Comparison of ENCODE assay signal across 9 cellular contexts in genomic region chr11:2987881-2988280, GRCh38. TPM values are rescaled to one million over a fixed set of nuclear protein-coding genes. Genes with fewer than 3 reads are reported as not detected.
DNase-seq lines count a peak whose midpoint lies in the region; ATAC-seq, FAIRE-seq and TF ChIP-seq lines count a peak whose summit lies in the region.
"Had no signal": no experiment of that assay in that cellular context is flagged by ENCODE, and none has a peak within 500 bp of the region (broad histone marks: within the 10 kb centered on the region; RNA-seq: fewer than 3 reads in every experiment).

No MANE protein-coding gene starts in this region.

- H3K27ac ChIP-seq in HepG2 (ENCODE audit: extremely low read length, insufficient read depth, low read length) (no peak overlapping the region), right lobe of liver (peak overlapping the region in 1 of 3 donors; percentile 36), upper lobe of right lung (peak overlapping the region; percentile 25), right atrium auricular region (peak overlapping the region in 1 of 2 donors; percentile 9)

- peak overlapping the region; percentile 88 for H3K4me2 ChIP-seq in HepG2 (ENCODE audit: low read depth, low read length)

- no TSS peak for BruUV-seq in HepG2 (replicated peaks; lab: Mats Ljungman, UMichigan)

- CTCF ChIA-PET in HepG2 (lab: Yijun Ruan, JAX; ENCODE audit: low intra/inter-chr PET ratio, low total read pairs): no interaction called here

- 75% methylated on average over 5 of the region's 5 CpGs for WGBS in HepG2 (ENCODE audit: low lambda C conversion rate)
- 44% methylated on average over 5 of the region's 5 CpGs for WGBS in right lobe of liver (ENCODE audit: insufficient coverage, low coverage, low lambda C conversion rate, missing lambda C conversion rate)

- H4K20me1 ChIP-seq in HepG2 (ENCODE audit: insufficient read depth, low read length): peaks cover 76% of the 10 kb centered on the region

- POLR2A ChIA-PET in HepG2 (lab: Yijun Ruan, JAX): no interaction called here

- TF ChIP-seq EP300 in HepG2 (IDR thresholded peaks at IDR 0.05; ENCODE audit: low read depth in 2 of 2, low read length in 2 of 2): no peak
- no peak for TF ChIP-seq EP300 in HepG2 (CRISPR knock-in tag; IDR thresholded peaks at IDR 0.05; ENCODE audit: borderline replicate concordance)

- TF ChIP-seq CTCF in HepG2 (CRISPR knock-in tag; IDR thresholded peaks at IDR 0.05) (no peak), right lobe of liver (IDR thresholded peaks at IDR 0.05) (no peak), upper lobe of right lung (IDR thresholded peaks at IDR 0.05) (no peak), right atrium auricular region (IDR thresholded peaks at IDR 0.05) (no peak)

- ATAC-seq in HepG2 (no peak), right lobe of liver (no peak), upper lobe of right lung (no peak), HG03521 (IDR thresholded peaks at IDR 0.05; ENCODE audit: unreplicated experiment) (no peak)

- H3K36me3 ChIP-seq in HepG2 (replicated peaks in 1 of 2; ENCODE audit: control insufficient read depth in 1 of 2, insufficient read depth in 2 of 2, low read length in 2 of 2) (peaks cover 5 to 11% of the 10 kb centered on the region in 2 experiments; a peak in 3 of 5 replicates), right lobe of liver (no peaks in the 10 kb centered on the region), mucosa of stomach (ENCODE audit: control insufficient read depth, insufficient read depth, low read length) (no peaks in the 10 kb centered on the region), upper lobe of right lung (no peaks in the 10 kb centered on the region), right atrium auricular region (no peaks in the 10 kb centered on the region)

- no peak overlapping the region for H2AFZ ChIP-seq in HepG2 (ENCODE audit: low read length)

- peaks cover 87% of the 10 kb centered on the region for H3K79me2 ChIP-seq in HepG2 (ENCODE audit: insufficient read depth, low read length)

- TF ChIP-seq RAD21 in HepG2 (CRISPR knock-in tag; IDR thresholded peaks at IDR 0.05): no peak

- no peaks in the 10 kb centered on the region for H3K9me3 ChIP-seq in HepG2 (ENCODE audit: low read length)
- no peaks in the 10 kb centered on the region for H3K9me3 ChIP-seq in right lobe of liver
- H3K9me3 ChIP-seq in mucosa of stomach (ENCODE audit: control insufficient read depth, low read length): no peaks in the 10 kb centered on the region
- H3K9me3 ChIP-seq in upper lobe of right lung: no peaks in the 10 kb centered on the region
- H3K9me3 ChIP-seq in right atrium auricular region: no peaks in the 10 kb centered on the region

- no peak for FAIRE-seq in HepG2 (lab: Jason Lieb, UNC)

- H3K4me3 ChIP-seq in HepG2 (replicated peaks in 1 of 3; ENCODE audit: insufficient read depth in 1 of 3, low read depth in 2 of 3, low read length in 3 of 3) (0 out of 6 replicates have a peak overlapping the region, but pooled peaks of 1 of the 3 experiments have one; percentile 90), right lobe of liver (no peak overlapping the region), mucosa of stomach (ENCODE audit: low read length) (no peak overlapping the region), upper lobe of right lung (peak overlapping the region; percentile 90), right atrium auricular region (no peak overlapping the region)

- no peak for DNase-seq in HepG2 (ENCODE audit: low spot score)
- DNase-seq in right lobe of liver: no peak
- peak; percentile 15 for DNase-seq in astrocyte of the hippocampus (ENCODE audit: low read depth, low spot score)
- no peak for DNase-seq in upper lobe of right lung
- DNase-seq in medulla oblongata (ENCODE audit: extremely low spot score): no peak
- DNase-seq in right atrium auricular region (ENCODE audit: low spot score): no peak
- DNase-seq: NCI-H1417 treated with DMSO at 0.1 percent for 48 hours had no signal

- H3K9ac ChIP-seq in HepG2 (ENCODE audit: insufficient read depth, low read depth, low read length) (no peak overlapping the region), mucosa of stomach (ENCODE audit: low read length) (peak overlapping the region; percentile 25)

- H3K4me1 ChIP-seq in HepG2 (ENCODE audit: insufficient read depth, low read length) (peaks cover 65% of the 10 kb centered on the region), right lobe of liver (peaks cover 0 to 48% (median 22%) of the 10 kb centered on the region in 4 donors), mucosa of stomach (ENCODE audit: control insufficient read depth, insufficient read depth, low read length) (peaks cover 26% of the 10 kb centered on the region), upper lobe of right lung (peaks cover 44% of the 10 kb centered on the region), right atrium auricular region (peaks cover 0 to 48% of the 10 kb centered on the region in 2 donors)

- H3K27me3 ChIP-seq in HepG2 (ENCODE audit: control insufficient read depth in 1 of 2, insufficient read depth in 2 of 2, low read length in 2 of 2) (no peaks in the 10 kb centered on the region; a peak in 2 of 5 replicates), right lobe of liver (no peaks in the 10 kb centered on the region), mucosa of stomach (ENCODE audit: control insufficient read depth, insufficient read depth, low read length) (no peaks in the 10 kb centered on the region), upper lobe of right lung (no peaks in the 10 kb centered on the region), right atrium auricular region (no peaks in the 10 kb centered on the region)

- in situ Hi-C loops in HepG2 (cut with HindIII; ENCODE audit: extremely low pct_ligation_motif_present, low pct_unique_long_range_greater_than_20kb): no loop called here

- intact Hi-C loops in HepG2 (cut with micrococcal nuclease; ENCODE audit: unreplicated experiment): no loop called here
- intact Hi-C loops in right lobe of liver (cut with DNase I): no loop called here
- intact Hi-C loops in upper lobe of right lung (cut with DNase I): no loop called here

- no peak for TF ChIP-seq POLR2A in HepG2 (IDR thresholded peaks at IDR 0.05; ENCODE audit: insufficient read depth in 1 of 2, low read depth in 2 of 2, low read length in 2 of 2)
- no peak for TF ChIP-seq POLR2A in right lobe of liver (IDR thresholded peaks at IDR 0.05)

TF ChIP-seq in HepG2, 621 proteins besides CTCF, POLR2A, EP300 and RAD21 (continues in another document):
- TF ChIP-seq DR1 (CRISPR knock-in tag; IDR thresholded peaks at IDR 0.05) (no peak), ZNF224 (CRISPR knock-in tag; IDR thresholded peaks at IDR 0.05) (no peak)

RNA-seq across cellular contexts. Expression of gene NAP1L4, which starts 4.2 kb away (rescaled TPM):
- total RNA-seq in HepG2 (2016; rRNA removed; fragmentation: Illumina TruSeq; extraction: Trizol): 186 and 213 TPM in 2 replicates
- 229 and 281 TPM in 2 replicates for total RNA-seq in HepG2 (2016; cell fraction: cytosol; rRNA removed; fragmentation: Illumina TruSeq; extraction: Trizol; ENCODE audit: low read depth)
- 181 and 200 TPM in 2 replicates for total RNA-seq in HepG2 (2016; cell fraction: insoluble cytoplasmic fraction; rRNA removed; fragmentation: Illumina TruSeq; extraction: Trizol)
- total RNA-seq in HepG2 (2016; cell fraction: membrane; rRNA removed; fragmentation: Illumina TruSeq; extraction: Trizol): 147 and 170 TPM in 2 replicates
- 186 and 203 TPM in 2 replicates for total RNA-seq in HepG2 (2016; cell fraction: nucleus; rRNA removed; fragmentation: Illumina TruSeq; extraction: Trizol)
- polyA plus RNA-seq in HepG2 (2011; rRNA removed): 64.0 and 71.5 TPM in 2 replicates
- polyA plus RNA-seq in HepG2 (2011; cell fraction: cytosol; rRNA removed): 60.2 and 65.1 TPM in 2 replicates
- polyA plus RNA-seq in HepG2 (2011; cell fraction: nucleus; rRNA removed): 112 TPM in 2 replicates
- polyA plus RNA-seq in HepG2 (2012): 74.7 and 106 TPM in 2 replicates
- polyA plus RNA-seq in HepG2 (2016; cell fraction: cytosol; fragmentation: Illumina TruSeq; extraction: Trizol; ENCODE audit: low read depth): 32.0 and 34.1 TPM in 2 replicates
- polyA plus RNA-seq in HepG2 (2016; cell fraction: insoluble cytoplasmic fraction; fragmentation: Illumina TruSeq; extraction: Trizol; ENCODE audit: low read depth): 187 and 197 TPM in 2 replicates
- polyA plus RNA-seq in HepG2 (2016; cell fraction: membrane; fragmentation: Illumina TruSeq; extraction: Trizol; ENCODE audit: low read depth): 60.2 and 61.8 TPM in 2 replicates
- polyA plus RNA-seq in HepG2 (2016; cell fraction: nucleus; fragmentation: Illumina TruSeq; extraction: Trizol; ENCODE audit: insufficient read depth, low read depth): 171 and 202 TPM in 2 replicates
- polyA minus RNA-seq in HepG2 (2011; rRNA and poly(A)+ RNA removed; ENCODE audit: low replicate concordance): 61.7 and 117 TPM in 2 replicates
- polyA minus RNA-seq in HepG2 (2011; cell fraction: cytosol; rRNA and poly(A)+ RNA removed): 46.9 and 61.0 TPM in 2 replicates
- 150 and 156 TPM in 2 replicates for polyA minus RNA-seq in HepG2 (2011; cell fraction: nucleus; rRNA and poly(A)+ RNA removed)
- 10 to 100 TPM; 37.6 to 76.0 (median 56.9) TPM for total RNA-seq in right lobe of liver
- 92.7 TPM for total RNA-seq in upper lobe of right lung
- 100 to 1,000 TPM in 1 of 2 donors, 10 to 100 TPM in 1; 79.2 to 128 TPM for total RNA-seq in right atrium auricular region

RNA-seq across cellular contexts. Expression of gene PHLDA2, which starts 58.7 kb away (rescaled TPM):
- 0.36 and 0.55 TPM in 2 replicates for total RNA-seq in HepG2 (2016; rRNA removed; fragmentation: Illumina TruSeq; extraction: Trizol)
- 0.40 TPM in 1 of 2 replicates, not detected in the other for total RNA-seq in HepG2 (2016; cell fraction: cytosol; rRNA removed; fragmentation: Illumina TruSeq; extraction: Trizol; ENCODE audit: low read depth)
- total RNA-seq in HepG2 (2016; cell fraction: insoluble cytoplasmic fraction; rRNA removed; fragmentation: Illumina TruSeq; extraction: Trizol): 0.27 and 0.56 TPM in 2 replicates
- 0.31 and 0.65 TPM in 2 replicates for total RNA-seq in HepG2 (2016; cell fraction: membrane; rRNA removed; fragmentation: Illumina TruSeq; extraction: Trizol)
- total RNA-seq in HepG2 (2016; cell fraction: nucleus; rRNA removed; fragmentation: Illumina TruSeq; extraction: Trizol): not detected in 2 replicates
- 0.78 and 1.5 TPM in 2 replicates for polyA plus RNA-seq in HepG2 (2011; rRNA removed)
- 2.2 and 3.8 TPM in 2 replicates for polyA plus RNA-seq in HepG2 (2011; cell fraction: cytosol; rRNA removed)
- polyA plus RNA-seq in HepG2 (2011; cell fraction: nucleus; rRNA removed): 3.7 and 3.9 TPM in 2 replicates
- 1.5 and 2.9 TPM in 2 replicates for polyA plus RNA-seq in HepG2 (2012)
- polyA plus RNA-seq in HepG2 (2016; cell fraction: cytosol; fragmentation: Illumina TruSeq; extraction: Trizol; ENCODE audit: low read depth): 1.1 and 1.5 TPM in 2 replicates
- polyA plus RNA-seq in HepG2 (2016; cell fraction: insoluble cytoplasmic fraction; fragmentation: Illumina TruSeq; extraction: Trizol; ENCODE audit: low read depth): 2.2 and 2.4 TPM in 2 replicates
- 1.2 and 1.5 TPM in 2 replicates for polyA plus RNA-seq in HepG2 (2016; cell fraction: membrane; fragmentation: Illumina TruSeq; extraction: Trizol; ENCODE audit: low read depth)
- polyA plus RNA-seq in HepG2 (2016; cell fraction: nucleus; fragmentation: Illumina TruSeq; extraction: Trizol; ENCODE audit: insufficient read depth, low read depth): 2.0 and 2.5 TPM in 2 replicates
- polyA minus RNA-seq in HepG2 (2011; rRNA and poly(A)+ RNA removed; ENCODE audit: low replicate concordance): 1.2 and 12.9 TPM in 2 replicates
- polyA minus RNA-seq in HepG2 (2011; cell fraction: cytosol; rRNA and poly(A)+ RNA removed): 0.88 and 1.4 TPM in 2 replicates
- 0.64 and 0.87 TPM in 2 replicates for polyA minus RNA-seq in HepG2 (2011; cell fraction: nucleus; rRNA and poly(A)+ RNA removed)
- total RNA-seq in right lobe of liver: 10 to 100 TPM in 2 of 6 experiments, 1 to 10 TPM in 1, under 1 TPM in 2, not detected in 1; 0.51 to 12.7 (median 5.9) TPM
- 15.5 TPM for total RNA-seq in upper lobe of right lung
- total RNA-seq in right atrium auricular region: 1 to 10 TPM; 1.8 to 2.6 TPM
